ENCODE assay signal across 8 cellular contexts in the genomic region with DNA sequence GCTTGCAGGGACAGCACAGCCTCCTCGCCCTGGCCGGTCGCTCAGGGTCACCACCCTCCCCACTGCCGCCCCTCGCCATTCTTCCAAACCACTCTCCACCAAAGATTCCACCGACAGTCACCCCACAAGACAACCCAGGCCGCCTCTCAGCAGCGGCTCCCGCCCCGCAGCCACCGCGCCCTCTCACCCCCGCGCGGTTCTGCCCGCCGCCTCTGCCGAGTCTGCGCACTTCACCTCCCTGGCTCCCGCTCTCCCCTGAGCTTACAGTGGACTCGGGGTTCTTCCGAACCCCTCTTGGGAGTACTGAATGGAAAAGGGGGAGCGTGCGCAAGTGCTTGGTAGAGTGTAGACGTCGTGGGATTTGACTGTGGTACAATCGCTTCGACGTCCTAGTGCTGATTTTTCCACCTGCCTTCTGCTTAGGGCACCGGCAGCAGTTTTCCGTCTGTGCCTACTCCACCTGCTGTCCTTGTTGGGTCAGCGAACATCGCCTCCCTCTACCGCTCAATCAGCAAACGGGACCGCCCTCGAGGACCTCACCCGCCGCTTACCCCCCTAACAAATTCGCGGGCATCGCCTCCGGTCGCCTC. TPM values are rescaled to one million over a fixed set of nuclear protein-coding genes. Genes with fewer than 3 reads are reported as not detected.
A peak's percentile ranks its signal among the peaks of the same experiment; 100 is the strongest.
DNase-seq lines count a peak whose midpoint lies in the region; ATAC-seq and TF ChIP-seq lines count a peak whose summit lies in the region.
"Not testable (repeated sequence)": the region's sequence is repeated elsewhere in the genome, so short reads cannot be mapped to it uniquely, and the experiment has no call there.

No MANE protein-coding gene starts in this region.

- peak overlapping the region; percentile 49 for H3K4me3 ChIP-seq in HUES48 (ENCODE audit: low read depth, low read length)
- H3K4me3 ChIP-seq in astrocyte of the spinal cord (ENCODE audit: low read depth, low read length) = peak overlapping the region; percentile 16
- peak overlapping the region; percentile 19 for H3K4me3 ChIP-seq in epithelial cell of proximal tubule (ENCODE audit: low read depth, low read length)

- H3K9me3 Mint-ChIP-seq in CD4-positive, alpha-beta T cell; activated CD4-positive, alpha-beta T cell treated with anti-CD3 and anti-CD28 coated beads for 36 hours (ENCODE audit: low read depth); natural killer cell treated with Interleukin-12 subunit alpha and Interleukin-12 subunit beta and Interleukin-15 and Interleukin-18, amount 100 ng/mL, for 72 hours: not testable (repeated sequence)

- H3K4me3 Mint-ChIP-seq in CD4-positive, alpha-beta T cell = peak overlapping the region; percentile 80
- peak overlapping the region; percentile 44 for H3K4me3 Mint-ChIP-seq in activated CD4-positive, alpha-beta T cell treated with anti-CD3 and anti-CD28 coated beads for 36 hours
- peak overlapping the region; percentile 66 for H3K4me3 Mint-ChIP-seq in natural killer cell treated with Interleukin-12 subunit alpha and Interleukin-12 subunit beta and Interleukin-15 and Interleukin-18, amount 100 ng/mL, for 72 hours

- not testable (repeated sequence) for H3K36me3 ChIP-seq in HUES48 (ENCODE audit: control insufficient read depth, insufficient read depth, low read length)

- H3K27me3 Mint-ChIP-seq in CD4-positive, alpha-beta T cell = peaks cover 22% of the 10 kb centered on the region
- H3K27me3 Mint-ChIP-seq in activated CD4-positive, alpha-beta T cell treated with anti-CD3 and anti-CD28 coated beads for 36 hours = peaks cover 17% of the 10 kb centered on the region
- H3K27me3 Mint-ChIP-seq in natural killer cell treated with Interleukin-12 subunit alpha and Interleukin-12 subunit beta and Interleukin-15 and Interleukin-18, amount 100 ng/mL, for 72 hours = peaks cover 27 to 30% of the 10 kb centered on the region in 2 donors

- not testable (repeated sequence) for H3K4me1 ChIP-seq in HUES48 (ENCODE audit: control insufficient read depth, insufficient read depth, low read length)

- ATAC-seq in CD4-positive, alpha-beta T cell (ENCODE audit: poor library complexity) = peak; percentile 41
- ATAC-seq in activated CD4-positive, alpha-beta T cell treated with anti-CD3 and anti-CD28 coated beads for 36 hours = peak; percentile 26
- not testable (repeated sequence) for ATAC-seq in natural killer cell treated with Interleukin-12 subunit alpha and Interleukin-12 subunit beta and Interleukin-15 and Interleukin-18, amount 100 ng/mL, for 72 hours
- ATAC-seq in sciatic nerve = peak; percentile 50

- POLR2A ChIA-PET in CD4-positive, alpha-beta T cell (lab: Charles Lee); activated CD4-positive, alpha-beta T cell treated with anti-CD3 and anti-CD28 coated beads for 36 hours (lab: Charles Lee): not testable (repeated sequence)

- intact Hi-C loops in CD4-positive, alpha-beta T cell (cut with DNase I, micrococcal nuclease); activated CD4-positive, alpha-beta T cell treated with anti-CD3 and anti-CD28 coated beads for 36 hours (cut with DNase I, micrococcal nuclease); sciatic nerve (cut with DNase I): not testable (repeated sequence)

- not testable (repeated sequence) for TF ChIP-seq CTCF in CD4-positive, alpha-beta T cell (IDR thresholded peaks at IDR 0.05); astrocyte of the spinal cord (IDR thresholded peaks at IDR 0.05; ENCODE audit: low read depth, low read length); epithelial cell of proximal tubule (conservative IDR thresholded peaks at IDR 0.05; ENCODE audit: low read depth, low read length)

- not testable (repeated sequence) for H3K27ac Mint-ChIP-seq in CD4-positive, alpha-beta T cell; activated CD4-positive, alpha-beta T cell treated with anti-CD3 and anti-CD28 coated beads for 36 hours; natural killer cell treated with Interleukin-12 subunit alpha and Interleukin-12 subunit beta and Interleukin-15 and Interleukin-18, amount 100 ng/mL, for 72 hours

- H3K9ac ChIP-seq in HUES48 (ENCODE audit: low read depth, low read length) = not testable (repeated sequence)

- H3K9me3 ChIP-seq in CD4-positive, alpha-beta T cell (ENCODE audit: control insufficient read depth, low read length); HUES48 (ENCODE audit: control insufficient read depth, insufficient read depth, low read length): not testable (repeated sequence)

- not testable (repeated sequence) for H3K36me3 Mint-ChIP-seq in CD4-positive, alpha-beta T cell (ENCODE audit: low read depth); activated CD4-positive, alpha-beta T cell treated with anti-CD3 and anti-CD28 coated beads for 36 hours (ENCODE audit: low read depth); natural killer cell treated with Interleukin-12 subunit alpha and Interleukin-12 subunit beta and Interleukin-15 and Interleukin-18, amount 100 ng/mL, for 72 hours

- not testable (repeated sequence) for H3K4me1 Mint-ChIP-seq in CD4-positive, alpha-beta T cell (ENCODE audit: low read depth); activated CD4-positive, alpha-beta T cell treated with anti-CD3 and anti-CD28 coated beads for 36 hours; natural killer cell treated with Interleukin-12 subunit alpha and Interleukin-12 subunit beta and Interleukin-15 and Interleukin-18, amount 100 ng/mL, for 72 hours (ENCODE audit: low read depth in 2 of 2)

- H3K27ac ChIP-seq in CD4-positive, alpha-beta T cell (ENCODE audit: low read depth, low read length); HUES48 (ENCODE audit: low read depth, low read length): not testable (repeated sequence)

- not testable (repeated sequence) for H3K27me3 ChIP-seq in CD4-positive, alpha-beta T cell (ENCODE audit: control insufficient read depth, insufficient read depth, low read length)
- H3K27me3 ChIP-seq in HUES48 (ENCODE audit: control insufficient read depth, insufficient read depth, low read length) = peaks cover 19% of the 10 kb centered on the region

- in situ Hi-C loops in astrocyte of the spinal cord (cut with HindIII; ENCODE audit: low sequenced_read_pairs) = not testable (repeated sequence)

- DNase-seq in CD4-positive, alpha-beta T cell = peak in 1 of 10 experiments; percentile 16
- DNase-seq in activated CD4-positive, alpha-beta T cell treated with anti-CD3 and anti-CD28 coated beads for 36 hours = peak; percentile 19
- DNase-seq in astrocyte of the spinal cord (ENCODE audit: low read depth, low spot score); epithelial cell of proximal tubule (ENCODE audit: low read depth); natural killer cell treated with Interleukin-12 subunit alpha and Interleukin-12 subunit beta and Interleukin-15 and Interleukin-18, amount 100 ng/mL, for 72 hours (ENCODE audit: low spot score); sciatic nerve (ENCODE audit: low spot score): not testable (repeated sequence)
- DNase-seq in islet precursor cell = peak; percentile 57

- CTCF ChIA-PET in CD4-positive, alpha-beta T cell (lab: Charles Lee); activated CD4-positive, alpha-beta T cell treated with anti-CD3 and anti-CD28 coated beads for 36 hours (lab: Charles Lee): not testable (repeated sequence)

RNA-seq across cellular contexts. Expression of gene RNU1-1, which starts 20.2 kb away (rescaled TPM):
- total RNA-seq in CD4-positive, alpha-beta T cell = 1,000 to 10,000 TPM; 4,982 to 5,937 TPM
- total RNA-seq in activated CD4-positive, alpha-beta T cell treated with anti-CD3 and anti-CD28 coated beads for 36 hours = 1,000 to 10,000 TPM; 1,573 to 2,291 TPM
- under 0.01 TPM in 2 replicates for total RNA-seq in epithelial cell of proximal tubule
- 1,000 to 10,000 TPM; 1,591 to 3,879 TPM for total RNA-seq in natural killer cell treated with Interleukin-12 subunit alpha and Interleukin-12 subunit beta and Interleukin-15 and Interleukin-18, amount 100 ng/mL, for 72 hours
- total RNA-seq in sciatic nerve = 13,769 TPM

Comparison
In these comparisons a context has a peak if more than half of its experiments do, and no peak if none do; other contexts are left out.
1. RNA of gene RNU1-1, which starts 20.2 kb away (total RNA-seq): 13,769 TPM in sciatic nerve (single experiment), 4,982 to 5,937 TPM in CD4-positive, alpha-beta T cell, 1,591 to 3,879 TPM in natural killer cell treated with Interleukin-12 subunit alpha and Interleukin-12 subunit beta and Interleukin-15 and Interleukin-18, amount 100 ng/mL, for 72 hours and 1,573 to 2,291 TPM in activated CD4-positive, alpha-beta T cell treated with anti-CD3 and anti-CD28 coated beads for 36 hours; under 0.01 TPM in epithelial cell of proximal tubule; every median in the first group is over 1,000 times any median in the second.
2. Peak in every context shown above with its lines, with median percentiles within 50 percentile points of each other: H3K4me3 Mint-ChIP-seq and H3K4me3 ChIP-seq.